ENCODE assay signal across 18 cellular contexts in genomic region chr11:44708523-44709280, GRCh38. TPM values are rescaled to one million over a fixed set of nuclear protein-coding genes. Genes with fewer than 3 reads are reported as not detected.
DNase-seq lines count a peak whose midpoint lies in the region; ATAC-seq and TF ChIP-seq lines count a peak whose summit lies in the region.
"Had no signal": no experiment of that assay in that cellular context is flagged by ENCODE, and none has a peak within 500 bp of the region (broad histone marks: within the 10 kb centered on the region; RNA-seq: fewer than 3 reads in every experiment).

No MANE protein-coding gene starts in this region.

- ATAC-seq in RWPE2 (ENCODE audit: low read depth) = peak; percentile 67

- H3K27me3 ChIP-seq in RWPE2 (ENCODE audit: insufficient read depth, poor library complexity, severe bottlenecking) (no peaks in the 10 kb centered on the region), hepatocyte (no peaks in the 10 kb centered on the region)

- TF ChIP-seq CTCF in Calu3 (IDR thresholded peaks at IDR 0.05; ENCODE audit: unreplicated experiment) = no peak
- no peak for TF ChIP-seq CTCF in RWPE2 (IDR thresholded peaks at IDR 0.05; ENCODE audit: poor library complexity, severe bottlenecking)
- no peak for TF ChIP-seq CTCF in hepatocyte (IDR thresholded peaks at IDR 0.05; ENCODE audit: poor library complexity)
- no peak for TF ChIP-seq CTCF in neural crest cell (conservative IDR thresholded peaks at IDR 0.05)

- H4K20me1 ChIP-seq in hepatocyte (ENCODE audit: insufficient read depth, poor library complexity, severe bottlenecking) = no peaks in the 10 kb centered on the region

- peak overlapping the region; percentile 19 for H3K27ac Mint-ChIP-seq in Calu3 (ENCODE audit: unreplicated experiment)
- peak overlapping the region; percentile 65 for H3K27ac Mint-ChIP-seq in neural crest cell (ENCODE audit: unreplicated experiment)
- no peak overlapping the region for H3K27ac Mint-ChIP-seq in activated T-helper 2 cell treated with anti-CD3 and anti-CD28 coated beads, Interferon-gamma antibody, Interleukin-2, Interleukin-4, amounts not matched to agents 10 μg/mL and 5 μg/mL and 100 μg/mL, durations not matched to agents 14 hours and 24 hours and 36 hours

- H3K27me3 Mint-ChIP-seq in Calu3 (ENCODE audit: unreplicated experiment) = peaks cover 44% of the 10 kb centered on the region
- H3K27me3 Mint-ChIP-seq in neural crest cell (ENCODE audit: low read depth) = no peaks in the 10 kb centered on the region
- peaks cover 18% of the 10 kb centered on the region for H3K27me3 Mint-ChIP-seq in activated T-helper 2 cell treated with anti-CD3 and anti-CD28 coated beads, Interferon-gamma antibody, Interleukin-2, Interleukin-4, amounts not matched to agents 10 μg/mL and 5 μg/mL and 100 μg/mL, durations not matched to agents 14 hours and 24 hours and 36 hours (ENCODE audit: low read depth)

- no peaks in the 10 kb centered on the region for H3K9me2 ChIP-seq in hepatocyte (replicated peaks; ENCODE audit: insufficient read depth)
- H3K9me2 ChIP-seq: SK-N-SH had no signal

- H2AFZ ChIP-seq in hepatocyte = no peak overlapping the region

- BruUV-seq in Calu3 (replicated peaks; lab: Mats Ljungman, UMichigan) = no TSS peak

- H3K27ac ChIP-seq in RWPE2 (ENCODE audit: poor library complexity, severe bottlenecking) = peak overlapping the region; percentile 69
- peak overlapping the region; percentile 62 for H3K27ac ChIP-seq in hepatocyte
- H3K27ac ChIP-seq: HL-60 had no signal

- H3K36me3 ChIP-seq in RWPE2 (ENCODE audit: low read depth) (no peaks in the 10 kb centered on the region), hepatocyte (replicated peaks; ENCODE audit: insufficient read depth, low read depth) (no peaks in the 10 kb centered on the region)
- H3K36me3 ChIP-seq: HAP-1 had no signal

- peaks cover 18% of the 10 kb centered on the region for H3K4me1 ChIP-seq in RWPE2 (ENCODE audit: insufficient read depth, poor library complexity, severe bottlenecking)
- H3K4me1 ChIP-seq in hepatocyte (ENCODE audit: insufficient read depth) = peaks cover 11% of the 10 kb centered on the region
- H3K4me1 ChIP-seq: HAP-1 had no signal

- DNase-seq in Calu3 (no peak), RWPE2 (ENCODE audit: low spot score) (no peak), hepatocyte (ENCODE audit: low spot score) (no peak), neural crest cell (ENCODE audit: low read depth, low spot score) (no peak), 8988T (no peak), RPMI8226 (no peak)
- no peak for DNase-seq in activated T-helper 2 cell treated with anti-CD3 and anti-CD28 coated beads, Interferon-gamma antibody, Interleukin-2, Interleukin-4, amounts not matched to agents 10 μg/mL and 5 μg/mL and 100 μg/mL, durations not matched to agents 14 hours and 24 hours and 36 hours (ENCODE audit: low spot score)
- DNase-seq in activated T-cell treated with anti-CD3 and anti-CD28 coated beads, Interleukin-2, amount 50 U/mL, for 1 hour = no peak
- DNase-seq: COR-L47, NCI-H1417, NCI-H1930, NCI-H2171 treated with DMSO at 0.1 percent for 48 hours, NCI-H774, SHP77, SK-N-SH had no signal

- 77% methylated on average over 6 of the region's 6 CpGs for WGBS in hepatocyte (ENCODE audit: low lambda C conversion rate, missing lambda C conversion rate)

- H3K4me2 ChIP-seq in hepatocyte = peak overlapping the region; percentile 16
- H3K4me2 ChIP-seq: SK-N-SH had no signal

- H3K36me3 Mint-ChIP-seq in Calu3 (ENCODE audit: insufficient read depth, unreplicated experiment) (no peaks in the 10 kb centered on the region), neural crest cell (ENCODE audit: low read depth) (peaks cover 4% of the 10 kb centered on the region)
- no peaks in the 10 kb centered on the region for H3K36me3 Mint-ChIP-seq in activated T-helper 2 cell treated with anti-CD3 and anti-CD28 coated beads, Interferon-gamma antibody, Interleukin-2, Interleukin-4, amounts not matched to agents 10 μg/mL and 5 μg/mL and 100 μg/mL, durations not matched to agents 14 hours and 24 hours and 36 hours (ENCODE audit: low read depth)

- peaks cover 4% of the 10 kb centered on the region for H3K9me3 Mint-ChIP-seq in Calu3 (ENCODE audit: low read depth, unreplicated experiment)
- peaks cover 4% of the 10 kb centered on the region for H3K9me3 Mint-ChIP-seq in neural crest cell
- no peaks in the 10 kb centered on the region for H3K9me3 Mint-ChIP-seq in activated T-helper 2 cell treated with anti-CD3 and anti-CD28 coated beads, Interferon-gamma antibody, Interleukin-2, Interleukin-4, amounts not matched to agents 10 μg/mL and 5 μg/mL and 100 μg/mL, durations not matched to agents 14 hours and 24 hours and 36 hours

- H3K9me3 ChIP-seq in RWPE2 (ENCODE audit: severe bottlenecking) (peaks cover 4% of the 10 kb centered on the region), hepatocyte (ENCODE audit: low read depth) (no peaks in the 10 kb centered on the region)
- H3K9me3 ChIP-seq: HAP-1, SK-N-SH had no signal

- no peak overlapping the region for H3K4me3 ChIP-seq in RWPE2 (ENCODE audit: severe bottlenecking)
- H3K4me3 ChIP-seq in hepatocyte = no peak overlapping the region
- H3K4me3 ChIP-seq: HAP-1 had no signal

- no peaks in the 10 kb centered on the region for H3K79me2 ChIP-seq in hepatocyte

- H3K4me3 Mint-ChIP-seq in Calu3 (ENCODE audit: low read depth, unreplicated experiment) = no peak overlapping the region
- no peak overlapping the region for H3K4me3 Mint-ChIP-seq in neural crest cell
- H3K4me3 Mint-ChIP-seq in activated T-helper 2 cell treated with anti-CD3 and anti-CD28 coated beads, Interferon-gamma antibody, Interleukin-2, Interleukin-4, amounts not matched to agents 10 μg/mL and 5 μg/mL and 100 μg/mL, durations not matched to agents 14 hours and 24 hours and 36 hours (ENCODE audit: low read depth) = no peak overlapping the region

- intact Hi-C loops in Calu3 (cut with micrococcal nuclease; ENCODE audit: unreplicated experiment) = no loop called here
- intact Hi-C loops in activated T-helper 2 cell treated with anti-CD3 and anti-CD28 coated beads, Interferon-gamma antibody, Interleukin-2, Interleukin-4, amounts not matched to agents 10 μg/mL and 5 μg/mL and 100 μg/mL, durations not matched to agents 14 hours and 24 hours and 36 hours (cut with micrococcal nuclease) = no loop called here

- CTCF ChIA-PET in Calu3 (lab: Charles Lee) = interaction anchor here (0.7 kb wide), 1 partner anchor 12 kb away, joined by 3 read pairs; no protein-coding TSS in a partner anchor

- peaks cover 15% of the 10 kb centered on the region for H3K4me1 Mint-ChIP-seq in Calu3 (ENCODE audit: low read depth, unreplicated experiment)
- peaks cover 37% of the 10 kb centered on the region for H3K4me1 Mint-ChIP-seq in neural crest cell
- H3K4me1 Mint-ChIP-seq in activated T-helper 2 cell treated with anti-CD3 and anti-CD28 coated beads, Interferon-gamma antibody, Interleukin-2, Interleukin-4, amounts not matched to agents 10 μg/mL and 5 μg/mL and 100 μg/mL, durations not matched to agents 14 hours and 24 hours and 36 hours (ENCODE audit: low read depth) = peaks cover 7% of the 10 kb centered on the region

RNA-seq across cellular contexts. Expression of gene TSPAN18, which starts 18.1 kb away (rescaled TPM):
- total RNA-seq in Calu3 (2022) (0.51 TPM in 1 of 2 replicates, not detected in the other), hepatocyte (9.5 and 12.8 TPM in 2 replicates), neural crest cell (116 and 125 TPM in 2 replicates)
- polyA plus RNA-seq in hepatocyte = 21.5 and 25.1 TPM in 2 replicates
- 0.87 and 1.1 TPM in 2 replicates for total RNA-seq in activated T-helper 2 cell treated with anti-CD3 and anti-CD28 coated beads, Interferon-gamma antibody, Interleukin-2, Interleukin-4, amounts not matched to agents 10 μg/mL and 5 μg/mL and 100 μg/mL, durations not matched to agents 14 hours and 24 hours and 36 hours
- total RNA-seq: NCI-H460 had no signal
